ENCODE assay signal across 27 cellular contexts in the genomic region with DNA sequence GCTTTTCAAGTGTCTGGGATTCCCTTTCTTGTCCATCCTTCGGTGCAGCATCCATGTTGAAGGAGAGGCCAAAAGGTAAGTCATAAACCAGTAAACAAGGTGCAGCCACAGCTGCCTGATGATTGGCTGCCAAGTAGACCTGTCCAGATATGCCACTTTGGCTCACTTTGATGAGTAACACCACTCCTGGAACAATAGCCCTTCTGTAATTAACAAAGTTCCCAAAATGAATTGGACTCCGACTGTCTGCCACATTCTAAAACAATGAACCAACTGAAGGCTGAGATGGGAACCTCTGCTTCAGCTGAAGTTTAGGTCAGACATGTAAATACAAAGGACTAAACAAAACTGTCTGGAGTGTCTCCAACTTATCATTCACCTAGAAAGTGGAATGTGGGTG.
"Had no signal": no experiment of that assay in that cellular context is flagged by ENCODE, and none has a peak within 500 bp of the region (broad histone marks: within the 10 kb centered on the region; RNA-seq: fewer than 3 reads in every experiment).

No MANE protein-coding gene starts in this region.

- H3K27me3 Mint-ChIP-seq: activated CD4-positive, alpha-beta T cell treated with anti-CD3 and anti-CD28 coated beads, Interleukin-2, amount 10 ng/mL, durations not matched to agents 7 days and 5 days; activated CD8-positive, alpha-beta T cell treated with anti-CD3 and anti-CD28 coated beads for 36 hours had no signal

- DNase-seq: activated CD4-positive, alpha-beta T cell treated with anti-CD3 and anti-CD28 coated beads, Interleukin-2, amount 10 ng/mL, durations not matched to agents 7 days and 5 days; activated CD4-positive, CD25-positive, alpha-beta regulatory T cell treated with anti-CD3 and anti-CD28 coated beads, Interleukin-2, amount 50 U/mL, for 72 hours; activated CD8-positive, alpha-beta T cell treated with anti-CD3 and anti-CD28 coated beads for 36 hours; activated gamma-delta T cell treated with Interleukin-2 at 50 U/mL for 16 hours; activated T-cell treated with anti-CD3 and anti-CD28 coated beads, Interleukin-2, amount 50 U/mL, for 1 hour; aorta; brain microvascular endothelial cell; colonic mucosa; dorsolateral prefrontal cortex; glutamatergic neuron; immature natural killer cell; kidney glomerular epithelial cell; mesenchymal stem cell; occipital lobe; posterior cingulate gyrus; right lobe of liver; stimulated activated CD4-positive, alpha-beta T cell treated with anti-CD3 and anti-CD28 coated beads, Interleukin-1b, Interleukin-23, amount 100 ng/mL, for 48 hours; stomach; T-helper 1 cell; transverse colon; WERI-Rb-1 had no signal

- ATAC-seq: activated CD8-positive, alpha-beta T cell treated with anti-CD3 and anti-CD28 coated beads for 36 hours; activated naive CD4-positive, alpha-beta T cell treated with anti-CD3 and anti-CD28 coated beads, Interleukin-2, amount 50 U/mL, for 72 hours; right lobe of liver; stimulated activated effector memory CD8-positive, alpha-beta T cell treated with anti-CD3 and anti-CD28 coated beads, Interleukin-12 subunit alpha, Interleukin-12 subunit beta, amount 100 ng/mL, for 72 hours had no signal

- H3K9me3 ChIP-seq: colonic mucosa, right lobe of liver, stomach, transverse colon, vagina had no signal

- H3K4me1 ChIP-seq: colonic mucosa, stomach, vagina had no signal

- H3K4me3 ChIP-seq: colonic mucosa, dorsolateral prefrontal cortex, hepatocyte, right lobe of liver, skin epidermis, stomach, transverse colon, vagina had no signal

- H3K9me3 Mint-ChIP-seq: activated CD8-positive, alpha-beta T cell treated with anti-CD3 and anti-CD28 coated beads for 36 hours; activated naive CD4-positive, alpha-beta T cell treated with anti-CD3 and anti-CD28 coated beads, Interleukin-2, amount 50 U/mL, for 72 hours; central memory CD8-positive, alpha-beta T cell; stimulated activated effector memory CD8-positive, alpha-beta T cell treated with anti-CD3 and anti-CD28 coated beads, Interleukin-12 subunit alpha, Interleukin-12 subunit beta, amount 100 ng/mL, for 72 hours had no signal

- H3K36me3 ChIP-seq: brain microvascular endothelial cell, colonic mucosa, right lobe of liver, stomach, transverse colon, vagina, WERI-Rb-1 had no signal

- H3K36me3 Mint-ChIP-seq: activated naive CD4-positive, alpha-beta T cell treated with anti-CD3 and anti-CD28 coated beads, Interleukin-2, amount 50 U/mL, for 72 hours; immature natural killer cell had no signal

- H3K4me1 Mint-ChIP-seq: activated CD4-positive, alpha-beta T cell treated with anti-CD3 and anti-CD28 coated beads, Interleukin-2, amount 10 ng/mL, durations not matched to agents 7 days and 5 days; central memory CD8-positive, alpha-beta T cell; immature natural killer cell; stimulated activated effector memory CD8-positive, alpha-beta T cell treated with anti-CD3 and anti-CD28 coated beads, Interleukin-12 subunit alpha, Interleukin-12 subunit beta, amount 100 ng/mL, for 72 hours had no signal

- H3K27ac ChIP-seq: brain microvascular endothelial cell, colonic mucosa, dorsolateral prefrontal cortex, hepatocyte, right lobe of liver, stomach, transverse colon, vagina, WERI-Rb-1 had no signal

- H3K27ac Mint-ChIP-seq: activated CD4-positive, alpha-beta T cell treated with anti-CD3 and anti-CD28 coated beads, Interleukin-2, amount 10 ng/mL, durations not matched to agents 7 days and 5 days; activated CD8-positive, alpha-beta T cell treated with anti-CD3 and anti-CD28 coated beads for 36 hours; activated naive CD4-positive, alpha-beta T cell treated with anti-CD3 and anti-CD28 coated beads, Interleukin-2, amount 50 U/mL, for 72 hours; immature natural killer cell; stimulated activated effector memory CD8-positive, alpha-beta T cell treated with anti-CD3 and anti-CD28 coated beads, Interleukin-12 subunit alpha, Interleukin-12 subunit beta, amount 100 ng/mL, for 72 hours had no signal

- H3K27me3 ChIP-seq: colonic mucosa, hepatocyte, right lobe of liver, stomach, transverse colon, vagina had no signal

- H3K4me3 Mint-ChIP-seq: activated CD4-positive, alpha-beta T cell treated with anti-CD3 and anti-CD28 coated beads, Interleukin-2, amount 10 ng/mL, durations not matched to agents 7 days and 5 days; activated CD8-positive, alpha-beta T cell treated with anti-CD3 and anti-CD28 coated beads for 36 hours; central memory CD8-positive, alpha-beta T cell; immature natural killer cell; stimulated activated effector memory CD8-positive, alpha-beta T cell treated with anti-CD3 and anti-CD28 coated beads, Interleukin-12 subunit alpha, Interleukin-12 subunit beta, amount 100 ng/mL, for 72 hours had no signal
